12 cellular contexts compared by ENCODE assay signal in the genomic region with DNA sequence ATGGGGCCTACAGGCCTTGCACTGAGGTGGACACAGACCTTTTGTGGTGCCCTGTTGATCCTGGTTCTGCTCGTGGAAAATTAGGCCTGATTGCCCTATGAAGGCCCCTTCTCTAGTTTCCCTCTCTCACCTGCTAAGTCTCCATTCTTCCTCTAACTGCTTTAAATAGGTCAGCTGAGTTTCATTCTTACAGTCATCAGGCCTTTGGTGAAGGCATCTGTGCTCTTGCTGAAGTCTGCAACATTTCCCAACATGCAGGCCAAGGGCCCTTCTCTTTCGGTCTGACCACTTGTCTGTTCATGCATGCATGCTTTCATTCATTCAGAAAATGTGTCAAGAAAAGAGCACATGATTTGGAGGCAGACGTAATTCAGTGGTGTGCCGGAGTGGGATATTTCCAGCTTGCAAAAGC.
DNase-seq lines count a peak whose midpoint lies in the region; ATAC-seq and TF ChIP-seq lines count a peak whose summit lies in the region.
"Had no signal": no experiment of that assay in that cellular context is flagged by ENCODE, and none has a peak within 500 bp of the region (broad histone marks: within the 10 kb centered on the region; RNA-seq: fewer than 3 reads in every experiment).

No MANE protein-coding gene starts in this region.

- H3K36me3 ChIP-seq in KMS-11 (ENCODE audit: insufficient read depth) (no peaks in the 10 kb centered on the region), gastroesophageal sphincter (no peaks in the 10 kb centered on the region)

- peaks cover 0 to 4% (median 0%) of the 10 kb centered on the region in 3 donors for H3K9me3 ChIP-seq in gastroesophageal sphincter

- H3K4me1 ChIP-seq in KMS-11 (ENCODE audit: low read depth, poor library complexity, severe bottlenecking) = peaks cover 90% of the 10 kb centered on the region
- no peaks in the 10 kb centered on the region for H3K4me1 ChIP-seq in gastroesophageal sphincter

- H3K27me3 ChIP-seq in KMS-11 (ENCODE audit: insufficient read depth, low read depth) = no peaks in the 10 kb centered on the region
- H3K27me3 ChIP-seq in gastroesophageal sphincter = no peaks in the 10 kb centered on the region

- no peak overlapping the region for H2AFZ ChIP-seq in KMS-11 (ENCODE audit: low read depth)

- peak overlapping the region; percentile 81 for H3K4me2 ChIP-seq in KMS-11

- ATAC-seq in HG02852 (IDR thresholded peaks at IDR 0.05; ENCODE audit: unreplicated experiment) (peak; percentile 75), gastroesophageal sphincter (no peak)
- ATAC-seq: activated CD8-positive, alpha-beta memory T cell treated with anti-CD3 and anti-CD28 coated beads, Interleukin-2, amount 10 ng/mL, durations not matched to agents 7 days and 5 days had no signal

- H3K27ac ChIP-seq in KMS-11 = peak overlapping the region; percentile 100
- H3K27ac ChIP-seq in gastroesophageal sphincter = no peak overlapping the region
- no peak overlapping the region for H3K27ac ChIP-seq in RWPE1
- H3K27ac ChIP-seq: skin epidermis had no signal

- TF ChIP-seq CTCF in KMS-11 (conservative IDR thresholded peaks at IDR 0.05; ENCODE audit: low read depth, low read length) (no peak), gastroesophageal sphincter (IDR thresholded peaks at IDR 0.05) (no peak), RWPE1 (conservative IDR thresholded peaks at IDR 0.05; ENCODE audit: low read depth) (no peak)

- no peaks in the 10 kb centered on the region for H3K79me2 ChIP-seq in KMS-11 (ENCODE audit: insufficient read depth, low read depth)

- CTCF ChIA-PET in RWPE1 (lab: Yijun Ruan, JAX) = interaction anchor here (0.7 kb wide), 1 partner anchor 152 kb away, joined by 3 read pairs; no protein-coding TSS in a partner anchor

- H3K4me3 ChIP-seq in KMS-11 (IDR thresholded peaks at IDR 0.05; ENCODE audit: insufficient read depth, low read depth, low read length) (no peak overlapping the region), gastroesophageal sphincter (no peak overlapping the region)
- H3K4me3 ChIP-seq: skin epidermis had no signal

- peak overlapping the region; percentile 76; the same call in 1 of the 2 replicates for H3K9ac ChIP-seq in KMS-11

- no peak for TF ChIP-seq POLR2A in gastroesophageal sphincter (IDR thresholded peaks at IDR 0.05)

- no peak for TF ChIP-seq EP300 in gastroesophageal sphincter (IDR thresholded peaks at IDR 0.05)

- WGBS in gastroesophageal sphincter (ENCODE audit: low coverage in 1 of 2), 2 donors = 84 to 86% methylated on average over 3 to 4 of the region's 4 CpGs

- POLR2A ChIA-PET in RWPE1 (lab: Yijun Ruan, JAX; ENCODE audit: low non-redundant PET) = no interaction called here

- H4K20me1 ChIP-seq in KMS-11 (ENCODE audit: insufficient read depth) = no peaks in the 10 kb centered on the region

- peak; percentile 70 for DNase-seq in DMS79 treated with DMSO at 0.1 percent for 48 hours (lab: John Stamatoyannopoulos, UW)
- peak; percentile 38 for DNase-seq in GM19240 (ENCODE audit: insufficient read length, low spot score)
- no peak for DNase-seq in RWPE1 (ENCODE audit: low spot score)
- no peak for DNase-seq in SHP77 (lab: John Stamatoyannopoulos, UW)
- no peak for DNase-seq in NCI-H510A treated with DMSO at 0.1 percent for 48 hours (lab: John Stamatoyannopoulos, UW)
- DNase-seq: activated CD8-positive, alpha-beta memory T cell treated with anti-CD3 and anti-CD28 coated beads, Interleukin-2, amount 10 ng/mL, durations not matched to agents 7 days and 5 days; NCI-H1092; stimulated activated naive CD4-positive, alpha-beta T cell treated with Interleukin-2 at 50 U/mL for 16 hours had no signal

Comparison
In these comparisons a context has a peak if more than half of its experiments do, and no peak if none do; other contexts are left out.
1. DNase-seq: peak in DMS79 treated with DMSO at 0.1 percent for 48 hours (single experiment) and GM19240 (single experiment); none in RWPE1 (single experiment), SHP77 (0 of 2) and NCI-H510A treated with DMSO at 0.1 percent for 48 hours (single experiment).